In the genomic region with DNA sequence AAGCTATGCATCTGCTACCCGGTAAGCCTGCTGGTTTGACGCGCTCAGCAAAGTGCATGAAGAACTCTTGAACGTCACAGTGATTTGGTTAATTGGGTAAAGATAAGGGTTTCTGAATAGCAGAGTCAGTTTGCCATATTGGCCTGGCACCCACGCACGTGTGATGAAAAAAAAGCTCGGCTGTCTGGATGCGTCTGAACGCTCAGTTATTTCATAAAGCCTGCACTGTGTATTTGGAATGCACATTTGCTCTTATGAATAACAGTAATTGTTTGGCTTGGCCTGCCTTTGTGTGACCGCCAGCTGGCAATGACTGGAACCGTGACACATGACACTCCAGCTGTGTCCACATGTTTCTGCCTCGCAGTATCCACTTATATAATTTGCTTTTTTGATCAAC, we compare ENCODE assay signal across 9 cellular contexts.
DNase-seq lines count a peak whose midpoint lies in the region; ATAC-seq lines count a peak whose summit lies in the region.
"Had no signal": no experiment of that assay in that cellular context is flagged by ENCODE, and none has a peak within 500 bp of the region (broad histone marks: within the 10 kb centered on the region; RNA-seq: fewer than 3 reads in every experiment).

No MANE protein-coding gene starts in this region.

- no peaks in the 10 kb centered on the region for H3K27me3 ChIP-seq in right cardiac atrium (ENCODE audit: control insufficient read depth, insufficient read depth)

- H3K4me1 ChIP-seq in right cardiac atrium (ENCODE audit: control insufficient read depth, insufficient read depth, low read length): peaks cover 2% of the 10 kb centered on the region

- peak; percentile 43 for DNase-seq in NCI-H1436 (lab: John Stamatoyannopoulos, UW)
- DNase-seq in amygdala (lab: John Stamatoyannopoulos, UW): peak in 50 of 56 donors; percentile 3 to 80 (median 36)
- DNase-seq in right cardiac atrium: peak; percentile 79 to 90 (median 90)
- DNase-seq in substantia nigra (lab: John Stamatoyannopoulos, UW): peak in 43 of 49 donors; percentile 2 to 74 (median 39)
- no peak for DNase-seq in NCI-H1048 (lab: John Stamatoyannopoulos, UW)
- no peak for DNase-seq in iPS-NIHi11 (ENCODE audit: low spot score)
- DNase-seq in SKM-1 treated with dmso at 0.1 percent for 144 hours (lab: John Stamatoyannopoulos, UW; ENCODE audit: unreplicated experiment): no peak
- DNase-seq in SW480 (ENCODE audit: low spot score): no peak
- DNase-seq: activated CD4-positive, alpha-beta T cell treated with anti-CD3 and anti-CD28 coated beads for 48 hours had no signal

- H3K27ac ChIP-seq in right cardiac atrium (ENCODE audit: low read length): no peak overlapping the region
- no peak overlapping the region for H3K27ac ChIP-seq in substantia nigra (ENCODE audit: low read depth, low read length, poor library complexity, severe bottlenecking)

- intact Hi-C loops in right cardiac atrium (cut with DNase I): no loop called here

- H3K4me3 ChIP-seq in right cardiac atrium (ENCODE audit: low read length): no peak overlapping the region

- ATAC-seq in right cardiac atrium: peak; percentile 84 to 89

- 46% methylated on average over 12 of the region's 12 CpGs for WGBS in right cardiac atrium

- no peaks in the 10 kb centered on the region for H3K9me3 ChIP-seq in right cardiac atrium (ENCODE audit: control insufficient read depth, low read length)

Comparison
In these comparisons a context has a peak if more than half of its experiments do, and no peak if none do; other contexts are left out.
1. DNase-seq: peak in NCI-H1436 (single experiment), amygdala (50 of 56), right cardiac atrium (3 of 3) and substantia nigra (43 of 49); none in NCI-H1048 (single experiment), iPS-NIHi11 (single experiment), SKM-1 treated with dmso at 0.1 percent for 144 hours (single experiment) and SW480 (single experiment).